Comparison of ENCODE assay signal across 9 cellular contexts in the genomic region with DNA sequence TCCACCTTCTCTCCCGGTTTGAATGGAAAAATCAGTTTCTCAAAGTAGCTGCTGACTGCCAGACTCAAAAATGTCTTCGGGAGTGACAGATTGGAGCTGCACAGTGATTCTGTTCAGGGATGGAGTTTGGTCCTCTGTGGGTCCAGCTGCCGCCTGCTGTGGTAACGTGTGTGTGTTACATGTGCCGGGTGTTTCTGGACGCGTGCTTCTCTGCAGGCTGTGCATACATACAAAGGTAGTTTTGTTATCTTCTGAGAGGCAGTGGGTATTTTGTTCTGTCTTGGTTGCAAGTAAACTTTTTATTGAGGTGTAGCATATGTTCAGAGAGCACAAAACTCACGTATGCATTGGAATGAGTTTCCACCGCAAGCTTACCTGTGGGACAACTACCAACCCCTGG. TPM values are rescaled to one million over a fixed set of nuclear protein-coding genes. Genes with fewer than 3 reads are reported as not detected.
DNase-seq lines count a peak whose midpoint lies in the region; ATAC-seq and TF ChIP-seq lines count a peak whose summit lies in the region.
"Had no signal": no experiment of that assay in that cellular context is flagged by ENCODE, and none has a peak within 500 bp of the region (broad histone marks: within the 10 kb centered on the region; RNA-seq: fewer than 3 reads in every experiment).

No MANE protein-coding gene starts in this region.

- no peaks in the 10 kb centered on the region for H3K9me3 Mint-ChIP-seq in activated CD4-positive, alpha-beta T cell treated with anti-CD3 and anti-CD28 coated beads, Interleukin-2, amount 10 ng/mL, durations not matched to agents 24 days and 14 days

- peak overlapping the region; percentile 54 to 65 (median 61) for H3K4me3 ChIP-seq in gastrocnemius medialis

- H3K27me3 ChIP-seq in gastrocnemius medialis = no peaks in the 10 kb centered on the region

- peak overlapping the region; percentile 92 for H3K27ac Mint-ChIP-seq in T-helper 17 cell
- no peak overlapping the region for H3K27ac Mint-ChIP-seq in activated CD4-positive, alpha-beta T cell treated with anti-CD3 and anti-CD28 coated beads, Interleukin-2, amount 10 ng/mL, durations not matched to agents 24 days and 14 days
- H3K27ac Mint-ChIP-seq: activated naive CD8-positive, alpha-beta T cell had no signal

- DNase-seq in DMS 273 (lab: John Stamatoyannopoulos, UW; ENCODE audit: unreplicated experiment) = peak; percentile 77
- no peak for DNase-seq in T-helper 17 cell
- peak; percentile 50 for DNase-seq in glomerular visceral epithelial cell (ENCODE audit: extremely low spot score)
- DNase-seq in gastrocnemius medialis = peak in 1 of 2 donors; percentile 43
- DNase-seq in NCI-H748 treated with DMSO at 0.1 percent for 48 hours (lab: John Stamatoyannopoulos, UW) = no peak
- DNase-seq in GM13976 (ENCODE audit: low spot score) = no peak
- no peak for DNase-seq in activated CD4-positive, alpha-beta T cell treated with anti-CD3 and anti-CD28 coated beads, Interleukin-2, amount 10 ng/mL, durations not matched to agents 24 days and 14 days

- H3K4me3 Mint-ChIP-seq in T-helper 17 cell = no peak overlapping the region
- no peak overlapping the region for H3K4me3 Mint-ChIP-seq in activated CD4-positive, alpha-beta T cell treated with anti-CD3 and anti-CD28 coated beads, Interleukin-2, amount 10 ng/mL, durations not matched to agents 24 days and 14 days
- H3K4me3 Mint-ChIP-seq: activated naive CD8-positive, alpha-beta T cell had no signal

- no peaks in the 10 kb centered on the region for H3K36me3 Mint-ChIP-seq in T-helper 17 cell (ENCODE audit: low read depth)
- no peaks in the 10 kb centered on the region for H3K36me3 Mint-ChIP-seq in activated CD4-positive, alpha-beta T cell treated with anti-CD3 and anti-CD28 coated beads, Interleukin-2, amount 10 ng/mL, durations not matched to agents 24 days and 14 days (ENCODE audit: low read depth)
- H3K36me3 Mint-ChIP-seq: activated naive CD8-positive, alpha-beta T cell had no signal

- TF ChIP-seq CTCF in gastrocnemius medialis (IDR thresholded peaks at IDR 0.05 in 4 of 5, conservative IDR thresholded peaks at IDR 0.05 in 1 of 5) (no peak), GM13976 (IDR thresholded peaks at IDR 0.05; ENCODE audit: borderline replicate concordance, control extremely low read depth, extremely low read depth, insufficient read depth, missing control alignments) (no peak)

- peaks cover 72 to 73% of the 10 kb centered on the region in 2 donors for H3K4me1 ChIP-seq in gastrocnemius medialis

- in situ Hi-C loops in gastrocnemius medialis (cut with MboI; ENCODE audit: low sequenced_read_pairs in 4 of 4) = no loop called here
- in situ Hi-C loops in GM13976 (cut with MboI; ENCODE audit: low sequenced_read_pairs, unreplicated experiment) = no loop called here

- no peak for TF ChIP-seq POLR2A in gastrocnemius medialis (IDR thresholded peaks at IDR 0.05)

- H3K9me3 ChIP-seq in T-helper 17 cell (ENCODE audit: control insufficient read depth, low read length, poor library complexity, severe bottlenecking) (no peaks in the 10 kb centered on the region), gastrocnemius medialis (no peaks in the 10 kb centered on the region)

- no peaks in the 10 kb centered on the region for H3K27me3 Mint-ChIP-seq in T-helper 17 cell
- peaks cover 7% of the 10 kb centered on the region for H3K27me3 Mint-ChIP-seq in activated CD4-positive, alpha-beta T cell treated with anti-CD3 and anti-CD28 coated beads, Interleukin-2, amount 10 ng/mL, durations not matched to agents 24 days and 14 days
- H3K27me3 Mint-ChIP-seq: activated naive CD8-positive, alpha-beta T cell had no signal

- H3K36me3 ChIP-seq in gastrocnemius medialis = no peaks in the 10 kb centered on the region

- ATAC-seq in T-helper 17 cell (no peak), gastrocnemius medialis (peak; percentile 23 to 24), GM21786 (IDR thresholded peaks at IDR 0.05; ENCODE audit: unreplicated experiment) (no peak)

- H3K4me1 Mint-ChIP-seq in T-helper 17 cell = peaks cover 14% of the 10 kb centered on the region
- peaks cover 4% of the 10 kb centered on the region for H3K4me1 Mint-ChIP-seq in activated CD4-positive, alpha-beta T cell treated with anti-CD3 and anti-CD28 coated beads, Interleukin-2, amount 10 ng/mL, durations not matched to agents 24 days and 14 days

- intact Hi-C loops in gastrocnemius medialis (cut with DNase I; ENCODE audit: low total_unique reads) = loop anchor here (1.0 to 5.0 kb wide), 4 partner anchors 27 to 191 kb away; no protein-coding TSS in a partner anchor
- intact Hi-C loops in activated CD4-positive, alpha-beta T cell treated with anti-CD3 and anti-CD28 coated beads, Interleukin-2, amount 10 ng/mL, durations not matched to agents 24 days and 14 days (cut with micrococcal nuclease) = no loop called here

- peak overlapping the region; percentile 86 to 95 (median 94) for H3K27ac ChIP-seq in gastrocnemius medialis

RNA-seq across cellular contexts. Expression of a gene that starts 41.3 kb away (rescaled TPM):
- total RNA-seq in T-helper 17 cell (10 to 100 TPM; 22.4 to 25.3 TPM), gastrocnemius medialis (10 to 100 TPM; 45.5 to 73.2 (median 61.5) TPM)
- 85.4 and 96.4 TPM in 2 replicates for total RNA-seq in activated CD4-positive, alpha-beta T cell treated with anti-CD3 and anti-CD28 coated beads, Interleukin-2, amount 10 ng/mL, durations not matched to agents 24 days and 14 days

Comparison
In these comparisons a context has a peak if more than half of its experiments do, and no peak if none do; other contexts are left out.
1. DNase-seq: peak in DMS 273 (single experiment) and glomerular visceral epithelial cell (single experiment); none in T-helper 17 cell (0 of 3), NCI-H748 treated with DMSO at 0.1 percent for 48 hours (single experiment), GM13976 (single experiment) and activated CD4-positive, alpha-beta T cell treated with anti-CD3 and anti-CD28 coated beads, Interleukin-2, amount 10 ng/mL, durations not matched to agents 24 days and 14 days (single experiment).
2. ATAC-seq: peak in gastrocnemius medialis (2 of 2); none in T-helper 17 cell (single experiment) and GM21786 (single experiment).